In the genomic region with DNA sequence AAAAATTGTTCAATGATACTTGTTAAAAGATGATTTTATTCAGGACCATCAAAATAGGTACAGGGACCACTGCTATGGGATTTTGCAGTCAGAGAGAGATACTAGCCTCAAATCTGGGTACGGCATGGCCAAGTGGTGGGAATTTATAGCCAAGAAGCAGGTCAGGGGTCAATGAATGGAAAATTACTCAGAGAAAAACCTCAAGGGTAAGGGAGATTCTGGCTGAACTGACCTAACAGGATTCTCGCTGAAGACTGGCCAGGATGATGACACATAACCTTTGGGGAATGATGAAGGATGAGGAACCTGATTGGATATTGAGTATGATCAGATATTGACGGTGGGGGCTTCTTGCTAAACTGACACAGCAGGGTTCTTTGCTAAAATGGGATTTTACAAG, we compare ENCODE assay signal across 11 cellular contexts. TPM values are rescaled to one million over a fixed set of nuclear protein-coding genes. Genes with fewer than 3 reads are reported as not detected.
A peak's percentile ranks its signal among the peaks of the same experiment; 100 is the strongest.
DNase-seq lines count a peak whose midpoint lies in the region; ATAC-seq and TF ChIP-seq lines count a peak whose summit lies in the region.
"Had no signal": no experiment of that assay in that cellular context is flagged by ENCODE, and none has a peak within 500 bp of the region (broad histone marks: within the 10 kb centered on the region; RNA-seq: fewer than 3 reads in every experiment).

No MANE protein-coding gene starts in this region.

- peak overlapping the region; percentile 55 for H3K27ac ChIP-seq in suprapubic skin

- ATAC-seq in SK-N-SH treated with all-trans-retinoic acid at 6 μM for 48 hours (peak; percentile 16; the same call in 2 of the 3 replicates), GM21737 (IDR thresholded peaks at IDR 0.05; ENCODE audit: unreplicated experiment) (no peak), HG03025 (IDR thresholded peaks at IDR 0.05; ENCODE audit: low FRiP score, unreplicated experiment) (no peak), HG03432 (IDR thresholded peaks at IDR 0.05; ENCODE audit: unreplicated experiment) (no peak)
- ATAC-seq: activated CD8-positive, alpha-beta T cell treated with anti-CD3 and anti-CD28 coated beads for 36 hours had no signal

- TF ChIP-seq CTCF in foreskin fibroblast (IDR thresholded peaks at IDR 0.05; ENCODE audit: low read depth, low read length) (no peak), suprapubic skin (IDR thresholded peaks at IDR 0.05) (no peak)

- TF ChIP-seq POLR2A in suprapubic skin (IDR thresholded peaks at IDR 0.05): no peak

- H3K27me3 ChIP-seq in suprapubic skin: no peaks in the 10 kb centered on the region

- DNase-seq in NCI-H82 (lab: John Stamatoyannopoulos, UW): peak; percentile 29
- no peak for DNase-seq in NCI-H82 treated with DMSO at 0.1 percent for 48 hours (lab: John Stamatoyannopoulos, UW; ENCODE audit: unreplicated experiment)
- DNase-seq in foreskin fibroblast: peak; percentile 43 to 46
- no peak for DNase-seq in suprapubic skin (ENCODE audit: low spot score in 2 of 2)
- DNase-seq: 8988T, GF-D8 had no signal

- H3K4me3 ChIP-seq in foreskin fibroblast (ENCODE audit: low read depth in 1 of 2, low read length in 2 of 2): peak overlapping the region in 1 of 2 donors; percentile 0
- H3K4me3 ChIP-seq in suprapubic skin: no peak overlapping the region

- no peak for TF ChIP-seq EP300 in suprapubic skin (IDR thresholded peaks at IDR 0.05)

- 30% methylated on average over 3 of the region's 3 CpGs for WGBS in suprapubic skin

- no peaks in the 10 kb centered on the region for H3K36me3 ChIP-seq in suprapubic skin

- no peaks in the 10 kb centered on the region for H3K9me3 ChIP-seq in suprapubic skin

- H3K4me1 ChIP-seq in suprapubic skin: peaks cover 13% of the 10 kb centered on the region

TF ChIP-seq in SK-N-SH treated with all-trans-retinoic acid at 6 μM for 48 hours, 23 proteins besides CTCF, POLR2A, EP300 and RAD21:
- TF ChIP-seq BACH2 (CRISPR knock-in tag; IDR thresholded peaks at IDR 0.05; ENCODE audit: borderline replicate concordance): no peak
- no peak for TF ChIP-seq ESRRG (CRISPR knock-in tag; IDR thresholded peaks at IDR 0.05)
- no peak for TF ChIP-seq PPARA (CRISPR knock-in tag; IDR thresholded peaks at IDR 0.05; ENCODE audit: borderline replicate concordance)
- no peak for TF ChIP-seq ZNF70 (CRISPR knock-in tag; IDR thresholded peaks at IDR 0.05)
- no peak for TF ChIP-seq TOX (CRISPR knock-in tag; IDR thresholded peaks at IDR 0.05; ENCODE audit: borderline replicate concordance)
- TF ChIP-seq ARNTL (CRISPR knock-in tag; IDR thresholded peaks at IDR 0.05; ENCODE audit: borderline replicate concordance, low read depth): no peak
- TF ChIP-seq ZC3H10 (CRISPR knock-in tag; IDR thresholded peaks at IDR 0.05): no peak
- TF ChIP-seq, protein P1, sequence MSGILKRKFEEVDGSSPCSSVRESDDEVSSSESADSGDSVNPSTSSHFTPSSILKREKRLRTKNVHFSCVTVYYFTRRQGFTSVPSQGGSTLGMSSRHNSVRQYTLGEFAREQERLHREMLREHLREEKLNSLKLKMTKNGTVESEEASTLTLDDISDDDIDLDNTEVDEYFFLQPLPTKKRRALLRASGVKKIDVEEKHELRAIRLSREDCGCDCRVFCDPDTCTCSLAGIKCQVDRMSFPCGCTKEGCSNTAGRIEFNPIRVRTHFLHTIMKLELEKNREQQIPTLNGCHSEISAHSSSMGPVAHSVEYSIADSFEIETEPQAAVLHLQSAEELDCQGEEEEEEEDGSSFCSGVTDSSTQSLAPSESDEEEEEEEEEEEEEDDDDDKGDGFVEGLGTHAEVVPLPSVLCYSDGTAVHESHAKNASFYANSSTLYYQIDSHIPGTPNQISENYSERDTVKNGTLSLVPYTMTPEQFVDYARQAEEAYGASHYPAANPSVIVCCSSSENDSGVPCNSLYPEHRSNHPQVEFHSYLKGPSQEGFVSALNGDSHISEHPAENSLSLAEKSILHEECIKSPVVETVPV (CRISPR knock-in tag; IDR thresholded peaks at IDR 0.05): no peak
- no peak for TF ChIP-seq OSR1 (CRISPR knock-in tag; IDR thresholded peaks at IDR 0.05)
- TF ChIP-seq ZFP3 (CRISPR knock-in tag; IDR thresholded peaks at IDR 0.05): no peak
- TF ChIP-seq, protein P2, sequence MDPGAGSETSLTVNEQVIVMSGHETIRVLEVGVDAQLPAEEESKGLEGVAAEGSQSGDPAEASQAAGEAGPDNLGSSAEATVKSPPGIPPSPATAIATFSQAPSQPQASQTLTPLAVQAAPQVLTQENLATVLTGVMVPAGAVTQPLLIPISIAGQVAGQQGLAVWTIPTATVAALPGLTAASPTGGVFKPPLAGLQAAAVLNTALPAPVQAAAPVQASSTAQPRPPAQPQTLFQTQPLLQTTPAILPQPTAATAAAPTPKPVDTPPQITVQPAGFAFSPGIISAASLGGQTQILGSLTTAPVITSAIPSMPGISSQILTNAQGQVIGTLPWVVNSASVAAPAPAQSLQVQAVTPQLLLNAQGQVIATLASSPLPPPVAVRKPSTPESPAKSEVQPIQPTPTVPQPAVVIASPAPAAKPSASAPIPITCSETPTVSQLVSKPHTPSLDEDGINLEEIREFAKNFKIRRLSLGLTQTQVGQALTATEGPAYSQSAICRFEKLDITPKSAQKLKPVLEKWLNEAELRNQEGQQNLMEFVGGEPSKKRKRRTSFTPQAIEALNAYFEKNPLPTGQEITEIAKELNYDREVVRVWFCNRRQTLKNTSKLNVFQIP (CRISPR knock-in tag; IDR thresholded peaks at IDR 0.05; ENCODE audit: borderline replicate concordance, low read depth): no peak
- no peak for TF ChIP-seq CSDC2 (CRISPR knock-in tag; IDR thresholded peaks at IDR 0.05)
- no peak for TF ChIP-seq ZNF565 (CRISPR knock-in tag; conservative IDR thresholded peaks at IDR 0.05; ENCODE audit: low read depth)
- TF ChIP-seq, protein P3, sequence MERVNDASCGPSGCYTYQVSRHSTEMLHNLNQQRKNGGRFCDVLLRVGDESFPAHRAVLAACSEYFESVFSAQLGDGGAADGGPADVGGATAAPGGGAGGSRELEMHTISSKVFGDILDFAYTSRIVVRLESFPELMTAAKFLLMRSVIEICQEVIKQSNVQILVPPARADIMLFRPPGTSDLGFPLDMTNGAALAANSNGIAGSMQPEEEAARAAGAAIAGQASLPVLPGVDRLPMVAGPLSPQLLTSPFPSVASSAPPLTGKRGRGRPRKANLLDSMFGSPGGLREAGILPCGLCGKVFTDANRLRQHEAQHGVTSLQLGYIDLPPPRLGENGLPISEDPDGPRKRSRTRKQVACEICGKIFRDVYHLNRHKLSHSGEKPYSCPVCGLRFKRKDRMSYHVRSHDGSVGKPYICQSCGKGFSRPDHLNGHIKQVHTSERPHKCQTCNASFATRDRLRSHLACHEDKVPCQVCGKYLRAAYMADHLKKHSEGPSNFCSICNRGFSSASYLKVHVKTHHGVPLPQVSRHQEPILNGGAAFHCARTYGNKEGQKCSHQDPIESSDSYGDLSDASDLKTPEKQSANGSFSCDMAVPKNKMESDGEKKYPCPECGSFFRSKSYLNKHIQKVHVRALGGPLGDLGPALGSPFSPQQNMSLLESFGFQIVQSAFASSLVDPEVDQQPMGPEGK (CRISPR knock-in tag; IDR thresholded peaks at IDR 0.05; ENCODE audit: borderline replicate concordance): no peak
- TF ChIP-seq SNAI2 (CRISPR knock-in tag; IDR thresholded peaks at IDR 0.05): no peak
- TF ChIP-seq TCF4 (CRISPR knock-in tag; IDR thresholded peaks at IDR 0.05; ENCODE audit: borderline replicate concordance): no peak
- TF ChIP-seq, protein P4, sequence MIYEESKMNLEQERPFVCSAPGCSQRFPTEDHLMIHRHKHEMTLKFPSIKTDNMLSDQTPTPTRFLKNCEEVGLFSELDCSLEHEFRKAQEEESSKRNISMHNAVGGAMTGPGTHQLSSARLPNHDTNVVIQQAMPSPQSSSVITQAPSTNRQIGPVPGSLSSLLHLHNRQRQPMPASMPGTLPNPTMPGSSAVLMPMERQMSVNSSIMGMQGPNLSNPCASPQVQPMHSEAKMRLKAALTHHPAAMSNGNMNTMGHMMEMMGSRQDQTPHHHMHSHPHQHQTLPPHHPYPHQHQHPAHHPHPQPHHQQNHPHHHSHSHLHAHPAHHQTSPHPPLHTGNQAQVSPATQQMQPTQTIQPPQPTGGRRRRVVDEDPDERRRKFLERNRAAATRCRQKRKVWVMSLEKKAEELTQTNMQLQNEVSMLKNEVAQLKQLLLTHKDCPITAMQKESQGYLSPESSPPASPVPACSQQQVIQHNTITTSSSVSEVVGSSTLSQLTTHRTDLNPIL (CRISPR knock-in tag; IDR thresholded peaks at IDR 0.05; ENCODE audit: low read depth): no peak
- TF ChIP-seq RARB (CRISPR knock-in tag; IDR thresholded peaks at IDR 0.05): no peak
- no peak for TF ChIP-seq GLIS3 (CRISPR knock-in tag; IDR thresholded peaks at IDR 0.05)

RNA-seq across cellular contexts. Expression of a gene that starts 32.7 kb away (rescaled TPM):
- total RNA-seq in suprapubic skin: 1 to 10 TPM in 1 of 4 donors, under 1 TPM in 2, not detected in 1; 0.64 to 2.3 (median 0.72) TPM

RNA-seq across cellular contexts. Expression of a gene that starts 32.8 kb away (rescaled TPM):
- 10 to 100 TPM; 25.4 to 52.4 (median 43.4) TPM for total RNA-seq in suprapubic skin

RNA-seq across cellular contexts. Expression of a gene that starts 33.6 kb away (rescaled TPM):
- total RNA-seq in suprapubic skin: 10 to 100 TPM; 10.6 to 36.6 (median 11.7) TPM

Comparison
In these comparisons a context has a peak if more than half of its experiments do, and no peak if none do; other contexts are left out.
1. DNase-seq: peak in NCI-H82 (single experiment) and foreskin fibroblast (2 of 2); none in NCI-H82 treated with DMSO at 0.1 percent for 48 hours (single experiment) and suprapubic skin (0 of 2).